13 cellular contexts compared by ENCODE assay signal in genomic region chr5:142433526-142434321, GRCh38.
DNase-seq lines count a peak whose midpoint lies in the region; ATAC-seq and TF ChIP-seq lines count a peak whose summit lies in the region.
"Had no signal": no experiment of that assay in that cellular context is flagged by ENCODE, and none has a peak within 500 bp of the region (broad histone marks: within the 10 kb centered on the region; RNA-seq: fewer than 3 reads in every experiment).

No MANE protein-coding gene starts in this region.

- peak overlapping the region in 4 of 8 donors; percentile 68 to 87 (median 80) for H3K4me3 Mint-ChIP-seq in CD4-positive, alpha-beta memory T cell
- peak overlapping the region in 7 of 10 donors; percentile 47 to 78 (median 71) for H3K4me3 Mint-ChIP-seq in naive thymus-derived CD8-positive, alpha-beta T cell
- H3K4me3 Mint-ChIP-seq in nephron progenitor cell, result no peak overlapping the region

- no peak for TF ChIP-seq POLR2A in prostate gland (IDR thresholded peaks at IDR 0.05)

- CTCF ChIA-PET in CD4-positive, alpha-beta memory T cell (lab: Charles Lee; ENCODE audit: partially characterized antibody), result interaction anchor here (1.0 to 1.4 kb wide), 3 partner anchors 30 to 286 kb away, joined by 3 read pairs; no protein-coding TSS in a partner anchor

- H3K9me3 Mint-ChIP-seq in CD4-positive, alpha-beta memory T cell, result no peaks in the 10 kb centered on the region
- H3K9me3 Mint-ChIP-seq in naive thymus-derived CD8-positive, alpha-beta T cell, result no peaks in the 10 kb centered on the region
- no peaks in the 10 kb centered on the region for H3K9me3 Mint-ChIP-seq in nephron progenitor cell
- H3K9me3 Mint-ChIP-seq: activated naive CD4-positive, alpha-beta T cell treated with anti-CD3 and anti-CD28 coated beads, Interleukin-2, amount 50 U/mL, for 24 hours had no signal

- no peak overlapping the region for H3K4me3 ChIP-seq in CD4-positive, alpha-beta memory T cell (ENCODE audit: low read length in 2 of 2)
- H3K4me3 ChIP-seq in prostate gland, result no peak overlapping the region
- H3K4me3 ChIP-seq: SK-N-MC, thoracic aorta had no signal

- no peaks in the 10 kb centered on the region for H3K27me3 ChIP-seq in CD4-positive, alpha-beta memory T cell (ENCODE audit: insufficient read depth, low read length)
- H3K27me3 ChIP-seq in prostate gland (replicated peaks; ENCODE audit: insufficient read depth), result no peaks in the 10 kb centered on the region

- peaks cover 44 to 78% (median 61%) of the 10 kb centered on the region in 4 donors for H3K4me1 Mint-ChIP-seq in CD4-positive, alpha-beta memory T cell
- H3K4me1 Mint-ChIP-seq in naive thymus-derived CD8-positive, alpha-beta T cell, result peaks cover 20 to 39% (median 29%) of the 10 kb centered on the region in 4 donors
- H3K4me1 Mint-ChIP-seq in nephron progenitor cell, result peaks cover 68% of the 10 kb centered on the region

- no peak for ATAC-seq in naive thymus-derived CD8-positive, alpha-beta T cell
- ATAC-seq in GM21737 (IDR thresholded peaks at IDR 0.05; ENCODE audit: unreplicated experiment), result no peak

- no peaks in the 10 kb centered on the region for H3K9me3 ChIP-seq in CD4-positive, alpha-beta memory T cell (ENCODE audit: control insufficient read depth in 1 of 2, low read length in 2 of 2)
- no peaks in the 10 kb centered on the region for H3K9me3 ChIP-seq in prostate gland
- H3K9me3 ChIP-seq: thoracic aorta had no signal

- TF ChIP-seq CTCF in nephron progenitor cell (IDR thresholded peaks at IDR 0.05) (no peak), prostate gland (IDR thresholded peaks at IDR 0.05) (no peak)

- no peak overlapping the region for H3K27ac ChIP-seq in CD4-positive, alpha-beta memory T cell (ENCODE audit: low read depth, low read length)
- no peak overlapping the region for H3K27ac ChIP-seq in prostate gland
- H3K27ac ChIP-seq: SK-N-MC, thoracic aorta had no signal

- no peak for DNase-seq in CD4-positive, alpha-beta memory T cell
- DNase-seq in LHCN-M2 (ENCODE audit: low read depth), result peak; percentile 25
- DNase-seq in dermis blood vessel endothelial cell, result peak; percentile 61
- no peak for DNase-seq in naive thymus-derived CD8-positive, alpha-beta T cell
- no peak for DNase-seq in nephron progenitor cell
- no peak for DNase-seq in prostate gland (ENCODE audit: low spot score)
- DNase-seq in SW 1271 (lab: John Stamatoyannopoulos, UW), result no peak
- DNase-seq: effector CD8-positive, alpha-beta T cell; NCI-H2227 treated with DMSO at 0.1 percent for 48 hours had no signal

- peaks cover 62% of the 10 kb centered on the region for H3K4me1 ChIP-seq in CD4-positive, alpha-beta memory T cell (ENCODE audit: insufficient read depth, low read length)
- no peaks in the 10 kb centered on the region for H3K4me1 ChIP-seq in prostate gland (replicated peaks)

- 34% methylated on average over 8 of the region's 8 CpGs for WGBS in prostate gland

- peak overlapping the region; percentile 54 to 99 (median 95) for H3K27ac Mint-ChIP-seq in CD4-positive, alpha-beta memory T cell
- H3K27ac Mint-ChIP-seq in naive thymus-derived CD8-positive, alpha-beta T cell, result peak overlapping the region in 4 of 10 donors; percentile 13 to 82 (median 80)
- H3K27ac Mint-ChIP-seq in nephron progenitor cell, result no peak overlapping the region
- H3K27ac Mint-ChIP-seq: activated naive CD4-positive, alpha-beta T cell treated with anti-CD3 and anti-CD28 coated beads, Interleukin-2, amount 50 U/mL, for 24 hours had no signal

- H3K36me3 Mint-ChIP-seq in CD4-positive, alpha-beta memory T cell, result no peaks in the 10 kb centered on the region
- no peaks in the 10 kb centered on the region for H3K36me3 Mint-ChIP-seq in naive thymus-derived CD8-positive, alpha-beta T cell
- no peaks in the 10 kb centered on the region for H3K36me3 Mint-ChIP-seq in nephron progenitor cell (ENCODE audit: low read depth)
- H3K36me3 Mint-ChIP-seq: activated naive CD4-positive, alpha-beta T cell treated with anti-CD3 and anti-CD28 coated beads, Interleukin-2, amount 50 U/mL, for 24 hours had no signal

- intact Hi-C loops in CD4-positive, alpha-beta memory T cell (cut with micrococcal nuclease), result loop anchor here (1.0 to 2.0 kb wide), 2 partner anchors 76 to 211 kb away; no protein-coding TSS in a partner anchor
- intact Hi-C loops in prostate gland (cut with DNase I), result no loop called here

- POLR2A ChIA-PET in CD4-positive, alpha-beta memory T cell (lab: Charles Lee; ENCODE audit: partially characterized antibody), result interaction anchor here (0.6 to 2.4 kb wide), 10 partner anchors 8 to 109 kb away, joined by 3 to 32 read pairs (median 5); partner anchors contain the start of gene SPRY4
- POLR2A ChIA-PET in naive thymus-derived CD8-positive, alpha-beta T cell (lab: Charles Lee), result interaction anchor here (1.8 kb wide), 1 partner anchor 76 kb away, joined by 5 read pairs; no protein-coding TSS in a partner anchor

- no peaks in the 10 kb centered on the region for H3K27me3 Mint-ChIP-seq in CD4-positive, alpha-beta memory T cell
- H3K27me3 Mint-ChIP-seq in naive thymus-derived CD8-positive, alpha-beta T cell, result peaks cover 0 to 4% (median 0%) of the 10 kb centered on the region in 5 donors
- peaks cover 4% of the 10 kb centered on the region for H3K27me3 Mint-ChIP-seq in nephron progenitor cell (ENCODE audit: low read depth, poor library complexity)
- H3K27me3 Mint-ChIP-seq: activated naive CD4-positive, alpha-beta T cell treated with anti-CD3 and anti-CD28 coated beads, Interleukin-2, amount 50 U/mL, for 24 hours had no signal

- no peaks in the 10 kb centered on the region for H3K36me3 ChIP-seq in CD4-positive, alpha-beta memory T cell (ENCODE audit: insufficient read depth, low read length)
- no peaks in the 10 kb centered on the region for H3K36me3 ChIP-seq in prostate gland
- H3K36me3 ChIP-seq: thoracic aorta had no signal

Comparison
In these comparisons a context has a peak if more than half of its experiments do, and no peak if none do; other contexts are left out.
1. DNase-seq: peak in LHCN-M2 (single experiment) and dermis blood vessel endothelial cell (single experiment); none in CD4-positive, alpha-beta memory T cell (0 of 5), naive thymus-derived CD8-positive, alpha-beta T cell (0 of 10), nephron progenitor cell (single experiment), prostate gland (single experiment) and SW 1271 (0 of 2).